Comparison of ENCODE assay signal across 9 cellular contexts in genomic region chr17:21252289-21252874, GRCh38. TPM values are rescaled to one million over a fixed set of nuclear protein-coding genes. Genes with fewer than 3 reads are reported as not detected.
DNase-seq lines count a peak whose midpoint lies in the region; ATAC-seq, FAIRE-seq and TF ChIP-seq lines count a peak whose summit lies in the region.
"Had no signal": no experiment of that assay in that cellular context is flagged by ENCODE, and none has a peak within 500 bp of the region (broad histone marks: within the 10 kb centered on the region; RNA-seq: fewer than 3 reads in every experiment).

No MANE protein-coding gene starts in this region.

- no peak for DNase-seq in MM.1S
- DNase-seq in H1 (ENCODE audit: low read depth in 1 of 2, low spot score in 2 of 2) = no peak
- DNase-seq in osteocyte (ENCODE audit: extremely low spot score, unreplicated experiment) = no peak
- DNase-seq in foreskin melanocyte = no peak

- H3K56ac ChIP-seq in H1 (replicated peaks; ENCODE audit: insufficient read length, low read depth, low read length) = no peak overlapping the region

- no peak overlapping the region for H3K27ac ChIP-seq in DOHH2 (ENCODE audit: low read depth, low read length)
- no peak overlapping the region for H3K27ac ChIP-seq in MM.1S (ENCODE audit: low read length)
- H3K27ac ChIP-seq in H1 (ENCODE audit: low read depth, low read length) = no peak overlapping the region

- H2BK12ac ChIP-seq in H1 (ENCODE audit: low read depth, low read length) = no peak overlapping the region

- H3K9me2 ChIP-seq in DOHH2 (replicated peaks; ENCODE audit: control insufficient read depth, low read length) = no peaks in the 10 kb centered on the region
- H3K9me2 ChIP-seq in MM.1S (replicated peaks; ENCODE audit: insufficient read depth, low read length) = no peaks in the 10 kb centered on the region

- FAIRE-seq in H1 (lab: Jason Lieb, UNC) = no peak

- CTCF ChIA-PET in H1 (lab: Charles Lee; ENCODE audit: partially characterized antibody) = interaction anchor here (1.0 to 6.6 kb wide), 2 partner anchors 13 to 214 kb away, joined by 3 to 42 read pairs; no protein-coding TSS in a partner anchor

- H3K79me1 ChIP-seq in H1 (ENCODE audit: low read depth, low read length) = no peaks in the 10 kb centered on the region; the same call in 1 of the 2 replicates

- H3K27me3 Mint-ChIP-seq in osteocyte (ENCODE audit: unreplicated experiment) = no peaks in the 10 kb centered on the region

- H3K4me2 ChIP-seq in DOHH2 (ENCODE audit: low read length) (peak overlapping the region; percentile 60), MM.1S (ENCODE audit: low read depth, low read length) (peak overlapping the region; percentile 57; the same call in 1 of the 2 replicates), H1 (ENCODE audit: insufficient read depth in 1 of 2, low read depth in 2 of 2, low read length in 2 of 2) (peak overlapping the region; percentile 61 to 75)

- no peak overlapping the region for H3K9ac ChIP-seq in MM.1S (ENCODE audit: low read length)
- peak overlapping the region in 1 of 4 experiments; percentile 18; a peak in 1 of 7 replicates for H3K9ac ChIP-seq in H1 (replicated peaks in 1 of 4; ENCODE audit: extremely low read depth in 1 of 4, low read depth in 3 of 4, low read length in 3 of 4)

- peaks cover 34% of the 10 kb centered on the region for H3K4me1 Mint-ChIP-seq in osteocyte (ENCODE audit: unreplicated experiment)

- H3K14ac ChIP-seq in H1 (ENCODE audit: insufficient read length) = no peak overlapping the region

- no peak overlapping the region for H4K91ac ChIP-seq in H1 (replicated peaks; ENCODE audit: insufficient read length, low read length)

- no peaks in the 10 kb centered on the region for H3K9me3 ChIP-seq in DOHH2 (ENCODE audit: control insufficient read depth, insufficient read depth, low read length)
- no peaks in the 10 kb centered on the region for H3K9me3 ChIP-seq in MM.1S (replicated peaks; ENCODE audit: insufficient read depth, low read length)
- H3K9me3 ChIP-seq in H1 (ENCODE audit: insufficient read depth in 2 of 2, low read depth in 1 of 2, low read length in 1 of 2) = no peaks in the 10 kb centered on the region

- no peak overlapping the region for H4K5ac ChIP-seq in H1 (ENCODE audit: insufficient read length, low read depth, low read length)

- 0 out of 2 replicates have a peak overlapping the region, but pooled peaks have one; percentile 29 for H2BK15ac ChIP-seq in H1 (ENCODE audit: low read length)

- 39% methylated on average over 9 of the region's 16 CpGs; no CpG with 5 or more reads in 1 of the 2 experiments for WGBS in H1 (ENCODE audit: extremely low coverage in 1 of 2, insufficient coverage in 1 of 2, insufficient read length in 1 of 2, insufficient replicate concordance in 2 of 2, low coverage in 1 of 2, low lambda C conversion rate in 2 of 2, missing lambda C conversion rate in 1 of 2), 2 experiments

- H2AFZ ChIP-seq in MM.1S (ENCODE audit: low read length) = no peak overlapping the region
- no peak overlapping the region for H2AFZ ChIP-seq in H1 (ENCODE audit: low read length)

- POLR2A ChIA-PET in H1 (lab: Charles Lee; ENCODE audit: partially characterized antibody) = interaction anchor here (0.6 to 1.6 kb wide), 2 partner anchors 12 to 209 kb away, joined by 3 to 5 read pairs; partner anchors contain the start of gene USP22

- H3K27ac Mint-ChIP-seq in osteocyte (ENCODE audit: unreplicated experiment) = no peak overlapping the region

- H3K27me3 ChIP-seq in DOHH2 (ENCODE audit: control insufficient read depth, low read length) (peaks cover 36% of the 10 kb centered on the region), MM.1S (replicated peaks; ENCODE audit: insufficient read depth, low read length) (peaks cover 7% of the 10 kb centered on the region; the same call in 1 of the 2 replicates), H1 (replicated peaks in 1 of 4; ENCODE audit: control insufficient read depth in 3 of 4, extremely low read depth in 1 of 4, insufficient read depth in 3 of 4, low read length in 3 of 4) (peaks cover 0 to 6% (median 4%) of the 10 kb centered on the region in 4 experiments; a peak in 2 of 7 replicates)

- H3K4me3 Mint-ChIP-seq in osteocyte (ENCODE audit: unreplicated experiment) = peak overlapping the region; percentile 76

- no peaks in the 10 kb centered on the region for H3K36me3 Mint-ChIP-seq in osteocyte (ENCODE audit: unreplicated experiment)
- H3K36me3 Mint-ChIP-seq: activated naive CD4-positive, alpha-beta T cell treated with anti-CD3 and anti-CD28 coated beads, Interleukin-2, amount 50 U/mL, for 72 hours had no signal

- H3K4me1 ChIP-seq in DOHH2 (ENCODE audit: control insufficient read depth, low read length) (peaks cover 11% of the 10 kb centered on the region), MM.1S (ENCODE audit: low read length) (0 out of 2 replicates have a peak, but pooled peaks cover 7% of the 10 kb centered on the region), H1 (replicated peaks in 1 of 4; ENCODE audit: control insufficient read depth in 3 of 4, insufficient read depth in 4 of 4, low read length in 3 of 4) (peaks cover 0 to 13% (median 4%) of the 10 kb centered on the region in 4 experiments; a peak in 5 of 7 replicates)

- no peak for TF ChIP-seq RAD21 in H1 (IDR thresholded peaks at IDR 0.05 in 1 of 2, conservative IDR thresholded peaks at IDR 0.05 in 1 of 2; ENCODE audit: low read depth in 2 of 2, low read length in 2 of 2)

- H2AK5ac ChIP-seq in H1 (ENCODE audit: low read depth, low read length) = no peak overlapping the region

- no peak overlapping the region for H4K8ac ChIP-seq in H1 (ENCODE audit: extremely low read depth, insufficient read depth, low read length)

- no peaks in the 10 kb centered on the region for H3K36me3 ChIP-seq in DOHH2 (ENCODE audit: control insufficient read depth, low read length)
- H3K36me3 ChIP-seq in MM.1S (replicated peaks; ENCODE audit: insufficient read depth, low read length) = no peaks in the 10 kb centered on the region
- no peaks in the 10 kb centered on the region for H3K36me3 ChIP-seq in H1 (ENCODE audit: control insufficient read depth in 2 of 4, insufficient read depth in 4 of 4, low read length in 3 of 4)

- no peak overlapping the region for H2BK120ac ChIP-seq in H1 (replicated peaks; ENCODE audit: low read depth, low read length)

- H2BK5ac ChIP-seq in H1 (ENCODE audit: low read depth, low read length) = no peak overlapping the region

- H3K4me3 ChIP-seq in DOHH2 (ENCODE audit: low read length) (peak overlapping the region; percentile 37; the same call in 1 of the 2 replicates), MM.1S (ENCODE audit: low read length) (peak overlapping the region; percentile 31), H1 (ENCODE audit: extremely low read depth in 1 of 4, insufficient read depth in 2 of 4, low read depth in 3 of 4, low read length in 4 of 4) (peak overlapping the region; percentile 52 to 67 (median 62))

- no peaks in the 10 kb centered on the region for H3F3A ChIP-seq in DOHH2 (ENCODE audit: control insufficient read depth, insufficient read depth)
- no peaks in the 10 kb centered on the region for H3F3A ChIP-seq in MM.1S (ENCODE audit: insufficient read depth, low read length)

- H3K23ac ChIP-seq in H1 (ENCODE audit: insufficient read length) = no peak overlapping the region

- H3K4ac ChIP-seq in H1 (replicated peaks; ENCODE audit: insufficient read length, low read depth, low read length) = no peak overlapping the region

- ATAC-seq in GM19467 (IDR thresholded peaks at IDR 0.05; ENCODE audit: unreplicated experiment) (no peak), GM18511 (IDR thresholded peaks at IDR 0.05; ENCODE audit: unreplicated experiment) (no peak), GM18520 (IDR thresholded peaks at IDR 0.05; ENCODE audit: unreplicated experiment) (no peak)

- TF ChIP-seq EP300 in H1 (IDR thresholded peaks at IDR 0.05; ENCODE audit: borderline replicate concordance in 1 of 2, low read depth in 2 of 2, low read length in 2 of 2) = no peak

- peaks cover 6% of the 10 kb centered on the region; the same call in 1 of the 2 replicates for H3K23me2 ChIP-seq in H1 (ENCODE audit: low read depth, low read length)

- H3K18ac ChIP-seq in H1 (ENCODE audit: extremely low read depth, low read length) = no peak overlapping the region

- H3K79me2 ChIP-seq in DOHH2 (ENCODE audit: control insufficient read depth, low read length) (no peaks in the 10 kb centered on the region), MM.1S (ENCODE audit: low read length) (no peaks in the 10 kb centered on the region), H1 (ENCODE audit: control insufficient read depth in 1 of 2, insufficient read depth in 2 of 2, low read length in 2 of 2) (no peaks in the 10 kb centered on the region)

- TF ChIP-seq CTCF in DOHH2 (IDR thresholded peaks at IDR 0.05; ENCODE audit: low read depth, low read length, poor library complexity, severe bottlenecking) = no peak
- TF ChIP-seq CTCF in MM.1S (IDR thresholded peaks at IDR 0.05; ENCODE audit: low read length) = no peak
- TF ChIP-seq CTCF in H1 (IDR thresholded peaks at IDR 0.05; ENCODE audit: control extremely low read depth in 1 of 3, insufficient read depth in 1 of 3, low read depth in 1 of 3, low read length in 3 of 3) = no peak
- TF ChIP-seq CTCF in osteocyte (IDR thresholded peaks at IDR 0.05) = no peak

- H3K9me3 Mint-ChIP-seq in osteocyte (ENCODE audit: unreplicated experiment) = no peaks in the 10 kb centered on the region
- H3K9me3 Mint-ChIP-seq: activated naive CD4-positive, alpha-beta T cell treated with anti-CD3 and anti-CD28 coated beads, Interleukin-2, amount 50 U/mL, for 72 hours had no signal

- H4K20me1 ChIP-seq in DOHH2 (ENCODE audit: control insufficient read depth, insufficient read depth, low read depth, low read length) = no peaks in the 10 kb centered on the region
- H4K20me1 ChIP-seq in MM.1S (ENCODE audit: insufficient read depth, low read length) = no peaks in the 10 kb centered on the region
- peaks cover 0 to 6% of the 10 kb centered on the region in 2 experiments for H4K20me1 ChIP-seq in H1 (replicated peaks in 1 of 2; ENCODE audit: control insufficient read depth in 1 of 2, insufficient read depth in 2 of 2, low read length in 2 of 2)

- TF ChIP-seq POLR2A in H1 (IDR thresholded peaks at IDR 0.05; ENCODE audit: control extremely low read depth in 1 of 2, low read depth in 2 of 2, low read length in 2 of 2) = no peak

- H2BK20ac ChIP-seq in H1 (ENCODE audit: low read length) = no peak overlapping the region

RNA-seq across cellular contexts. Expression of gene NATD1, which starts 0.8 kb away (rescaled TPM):
- total RNA-seq in H1 (2021; fragmentation: NEBNext Ultra II Directional; extraction: Animal tissue kit (Norgen Biotek cat#: 25700)) = 7.5 and 8.4 TPM in 2 replicates
- polyA plus RNA-seq in H1 (2011; rRNA removed) = 5.4 and 8.8 TPM in 2 replicates
- 6.3 TPM for polyA plus RNA-seq in H1 (2011; cell fraction: cytosol; rRNA removed)
- polyA plus RNA-seq in H1 (2011; cell fraction: nucleus; rRNA removed) = 7.7 TPM
- polyA plus RNA-seq in H1 (2012, experiment 1 of 2) = 5.8 to 7.2 TPM (median 5.9 TPM) in 4 replicates
- 5.1 TPM for polyA plus RNA-seq in H1 (2012, experiment 2 of 2)
- polyA plus RNA-seq in H1 (2013, experiment 1 of 2) = 4.8 TPM
- polyA plus RNA-seq in H1 (2013, experiment 2 of 2) = 4.8 TPM
- 4.7 and 6.3 TPM in 2 replicates for polyA minus RNA-seq in H1 (2011; rRNA and poly(A)+ RNA removed)
- polyA minus RNA-seq in H1 (2011; cell fraction: cytosol; rRNA and poly(A)+ RNA removed) = 5.9 TPM
- polyA minus RNA-seq in H1 (2011; cell fraction: nucleus; rRNA and poly(A)+ RNA removed) = 5.7 TPM
- total RNA-seq in osteocyte = 18.5 and 18.8 TPM in 2 replicates

RNA-seq across cellular contexts. Expression of gene MAP2K3, which starts 32.1 kb away (rescaled TPM):
- 32.4 and 33.5 TPM in 2 replicates for total RNA-seq in H1 (2021; fragmentation: NEBNext Ultra II Directional; extraction: Animal tissue kit (Norgen Biotek cat#: 25700))
- polyA plus RNA-seq in H1 (2011; rRNA removed) = 16.9 and 24.3 TPM in 2 replicates
- 15.7 TPM for polyA plus RNA-seq in H1 (2011; cell fraction: cytosol; rRNA removed)
- 17.8 TPM for polyA plus RNA-seq in H1 (2011; cell fraction: nucleus; rRNA removed)
- 17.6 to 31.6 TPM (median 28.7 TPM) in 4 replicates for polyA plus RNA-seq in H1 (2012, experiment 1 of 2)
- 29.4 TPM for polyA plus RNA-seq in H1 (2012, experiment 2 of 2)
- 19.3 TPM for polyA plus RNA-seq in H1 (2013, experiment 1 of 2)
- polyA plus RNA-seq in H1 (2013, experiment 2 of 2) = 20.9 TPM
- polyA minus RNA-seq in H1 (2011; rRNA and poly(A)+ RNA removed) = 8.4 and 10.1 TPM in 2 replicates
- polyA minus RNA-seq in H1 (2011; cell fraction: cytosol; rRNA and poly(A)+ RNA removed) = 8.6 TPM
- polyA minus RNA-seq in H1 (2011; cell fraction: nucleus; rRNA and poly(A)+ RNA removed) = 13.8 TPM
- total RNA-seq in osteocyte = 33.1 and 36.2 TPM in 2 replicates

RNA-seq across cellular contexts. Expression of gene TMEM11, which starts 38.4 kb away (rescaled TPM):
- 33.3 and 34.2 TPM in 2 replicates for total RNA-seq in H1 (2021; fragmentation: NEBNext Ultra II Directional; extraction: Animal tissue kit (Norgen Biotek cat#: 25700))
- polyA plus RNA-seq in H1 (2011; rRNA removed) = 90.4 and 133 TPM in 2 replicates
- polyA plus RNA-seq in H1 (2011; cell fraction: cytosol; rRNA removed) = 66.8 TPM
- 70.3 TPM for polyA plus RNA-seq in H1 (2011; cell fraction: nucleus; rRNA removed)
- polyA plus RNA-seq in H1 (2012, experiment 1 of 2) = 23.0 to 40.0 TPM (median 34.0 TPM) in 4 replicates
- polyA plus RNA-seq in H1 (2012, experiment 2 of 2) = 35.1 TPM
- polyA plus RNA-seq in H1 (2013, experiment 1 of 2) = 29.5 TPM
- polyA plus RNA-seq in H1 (2013, experiment 2 of 2) = 29.8 TPM
- 35.5 and 44.9 TPM in 2 replicates for polyA minus RNA-seq in H1 (2011; rRNA and poly(A)+ RNA removed)
- polyA minus RNA-seq in H1 (2011; cell fraction: cytosol; rRNA and poly(A)+ RNA removed) = 27.9 TPM
- polyA minus RNA-seq in H1 (2011; cell fraction: nucleus; rRNA and poly(A)+ RNA removed) = 38.5 TPM
- 20.4 and 21.5 TPM in 2 replicates for total RNA-seq in osteocyte
